Comparison of ENCODE assay signal across 8 cellular contexts in genomic region chrX:14027511-14028019, GRCh38. TPM values are rescaled to one million over a fixed set of nuclear protein-coding genes. Genes with fewer than 3 reads are reported as not detected.
DNase-seq lines count a peak whose midpoint lies in the region; ATAC-seq and TF ChIP-seq lines count a peak whose summit lies in the region.

No MANE protein-coding gene starts in this region.

- H3K9me3 ChIP-seq in body of pancreas (no peaks in the 10 kb centered on the region), MG63 (no peaks in the 10 kb centered on the region)

- no peaks in the 10 kb centered on the region for H3K36me3 ChIP-seq in body of pancreas (replicated peaks in 1 of 2; ENCODE audit: insufficient read depth in 1 of 2, low read depth in 2 of 2)
- H3K36me3 ChIP-seq in MG63 = no peaks in the 10 kb centered on the region

- TF ChIP-seq CTCF in AG10803 (conservative IDR thresholded peaks at IDR 0.05; ENCODE audit: low read length) (no peak), body of pancreas (IDR thresholded peaks at IDR 0.05) (no peak)

- peak; percentile 39 for ATAC-seq in GM19035 (IDR thresholded peaks at IDR 0.05; ENCODE audit: unreplicated experiment)
- no peak for ATAC-seq in body of pancreas
- no peak for ATAC-seq in GM19328 (IDR thresholded peaks at IDR 0.05; ENCODE audit: unreplicated experiment)
- no peak for ATAC-seq in GM19397 (IDR thresholded peaks at IDR 0.05; ENCODE audit: unreplicated experiment)

- no peaks in the 10 kb centered on the region for H3K27me3 ChIP-seq in body of pancreas
- H3K27me3 ChIP-seq in MG63 = no peaks in the 10 kb centered on the region

- intact Hi-C loops in body of pancreas (cut with DNase I) = no loop called here

- DNase-seq in AG10803 (ENCODE audit: low read depth) (peak; percentile 57), HT1080 (ENCODE audit: low read depth) (peak; percentile 89), body of pancreas (no peak), putamen (ENCODE audit: low spot score) (peak; percentile 73), MG63 (no peak)

- H3K4me1 ChIP-seq in body of pancreas = peaks cover 21% of the 10 kb centered on the region

- no peak overlapping the region for H3K4me3 ChIP-seq in AG10803 (ENCODE audit: low read length)
- no peak overlapping the region for H3K4me3 ChIP-seq in body of pancreas
- H3K4me3 ChIP-seq in MG63 = no peak overlapping the region

- peak overlapping the region in 3 of 4 donors; percentile 16 to 91 (median 86) for H3K27ac ChIP-seq in body of pancreas

- no peak for TF ChIP-seq POLR2A in body of pancreas (IDR thresholded peaks at IDR 0.05)

RNA-seq across cellular contexts. Expression of gene GEMIN8, which starts 2.1 kb away (rescaled TPM):
- 10.5 and 10.7 TPM in 2 replicates for total RNA-seq in HT1080 (2014; rRNA removed; shearing (Covaris generic))
- 9.8 and 10.7 TPM in 2 replicates for polyA plus RNA-seq in HT1080 (2015; cell fraction: cytosol; rRNA removed)
- 18.4 and 25.1 TPM in 2 replicates for polyA plus RNA-seq in HT1080 (2015; cell fraction: nucleus; rRNA removed)
- total RNA-seq in body of pancreas = 10 to 100 TPM; 18.4 to 34.9 TPM
- total RNA-seq in MG63 (2014; rRNA removed; shearing (Covaris generic); ENCODE audit: low replicate concordance) = 12.4 and 14.6 TPM in 2 replicates

Comparison
In these comparisons a context has a peak if more than half of its experiments do, and no peak if none do; other contexts are left out.
1. DNase-seq: peak in AG10803 (single experiment), HT1080 (single experiment) and putamen (single experiment); none in body of pancreas (0 of 4) and MG63 (single experiment).